In the genomic region with DNA sequence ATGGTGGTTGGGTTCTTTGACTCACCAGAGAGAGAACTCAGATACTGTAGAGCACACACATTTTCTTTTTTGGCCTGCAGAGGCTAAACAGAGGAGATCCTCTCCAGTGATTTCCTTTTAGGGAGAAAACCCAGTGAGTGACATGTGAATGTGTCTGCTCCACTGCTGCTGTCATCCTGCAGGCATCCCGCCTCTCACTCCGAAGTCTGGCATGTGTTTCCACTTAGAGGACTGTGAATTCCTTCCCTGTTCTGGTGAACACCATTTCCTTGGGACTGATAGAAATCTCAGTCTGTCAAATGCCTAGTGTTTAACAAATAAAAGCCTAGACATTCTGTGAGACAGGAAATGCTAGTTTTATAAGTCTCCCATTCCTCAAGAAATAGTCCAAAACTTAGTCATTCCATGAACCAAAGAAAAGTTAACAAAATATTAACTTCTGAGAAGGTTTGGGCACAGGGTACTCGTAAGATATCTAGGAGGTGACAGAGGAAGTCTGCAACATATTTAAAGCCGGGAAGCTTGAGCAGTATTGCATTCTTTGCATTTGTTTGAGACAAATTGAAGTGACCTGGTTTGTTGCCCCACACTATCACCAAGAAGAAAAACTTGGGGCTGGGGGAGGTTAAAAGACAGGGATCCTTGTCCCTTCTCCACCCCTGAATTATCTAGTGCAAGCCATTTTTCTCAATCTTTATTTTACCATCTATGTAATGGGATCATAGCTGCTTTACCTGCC, we compare ENCODE assay signal across 9 cellular contexts.
A peak's percentile ranks its signal among the peaks of the same experiment; 100 is the strongest.
DNase-seq lines count a peak whose midpoint lies in the region; ATAC-seq, FAIRE-seq and TF ChIP-seq lines count a peak whose summit lies in the region.
"Had no signal": no experiment of that assay in that cellular context is flagged by ENCODE, and none has a peak within 500 bp of the region (broad histone marks: within the 10 kb centered on the region; RNA-seq: fewer than 3 reads in every experiment).

No MANE protein-coding gene starts in this region.

- TF ChIP-seq CTCF in A549 (IDR thresholded peaks at IDR 0.05) (no peak), mucosa of descending colon (IDR thresholded peaks at IDR 0.05) (no peak)

- DNase-seq in A549 (ENCODE audit: low read depth in 1 of 2, low spot score in 1 of 2) (peak; percentile 55 to 93), mucosa of descending colon (peak in 1 of 3 donors; percentile 31)
- no peak for DNase-seq in activated CD8-positive, alpha-beta memory T cell treated with anti-CD3 and anti-CD28 coated beads, Interleukin-2, amount 50 U/mL, for 4 hours
- DNase-seq: KG1 had no signal

- H3K9ac ChIP-seq in HUES6 (ENCODE audit: low read length), result peak overlapping the region; percentile 80

- TF ChIP-seq RAD21 in A549 (conservative IDR thresholded peaks at IDR 0.05 in 1 of 2, IDR thresholded peaks at IDR 0.05 in 1 of 2), result peak; percentile 15 to 34; a peak in 3 of 5 replicates

- H3K36me3 ChIP-seq in HUES6 (ENCODE audit: control insufficient read depth, insufficient read depth, low read length) (peaks cover 23% of the 10 kb centered on the region), ectodermal cell (ENCODE audit: control insufficient read depth, insufficient read depth, low read length) (no peaks in the 10 kb centered on the region), mucosa of descending colon (ENCODE audit: low read depth) (no peaks in the 10 kb centered on the region)

- H3K27me3 ChIP-seq in HUES6 (ENCODE audit: control insufficient read depth, insufficient read depth, low read length) (no peaks in the 10 kb centered on the region), ectodermal cell (ENCODE audit: control insufficient read depth, insufficient read depth, low read length, poor library complexity, severe bottlenecking) (no peaks in the 10 kb centered on the region)

- POLR2A ChIA-PET in A549 (lab: Yijun Ruan, JAX), result interaction anchor here (1.1 kb wide), 1 partner anchor 75 kb away, joined by 3 read pairs; the partner anchor contains the start of gene NIPAL4

- H3K27ac ChIP-seq in A549 (peak overlapping the region; percentile 81 to 85), HUES6 (ENCODE audit: low read depth, low read length) (peak overlapping the region; percentile 91; the same call in 1 of the 2 replicates), ectodermal cell (ENCODE audit: insufficient read depth, low read depth, low read length, poor library complexity, severe bottlenecking) (peak overlapping the region; percentile 72)

- H3K4me3 ChIP-seq in A549, result no peak overlapping the region
- H3K4me3 ChIP-seq in HUES6 (ENCODE audit: low read depth, low read length), result no peak overlapping the region
- H3K4me3 ChIP-seq in ectodermal cell (ENCODE audit: insufficient read depth, low read depth, low read length), result no peak overlapping the region
- no peak overlapping the region for H3K4me3 ChIP-seq in mucosa of descending colon

- H3K9me3 ChIP-seq in A549 (no peaks in the 10 kb centered on the region), HUES6 (ENCODE audit: control insufficient read depth, insufficient read depth, low read depth, low read length) (no peaks in the 10 kb centered on the region), ectodermal cell (ENCODE audit: control insufficient read depth, low read length) (no peaks in the 10 kb centered on the region), mucosa of descending colon (no peaks in the 10 kb centered on the region)

- FAIRE-seq in A549 (lab: Jason Lieb, UNC), result peak; percentile 88

- TF ChIP-seq EP300 in A549 (IDR thresholded peaks at IDR 0.05), result peak; percentile 40 to 73; a peak in 1 of 5 replicates

- ATAC-seq in A549 (peak; percentile 86 to 92), mucosa of descending colon (peak; percentile 56), HG03159 (IDR thresholded peaks at IDR 0.05; ENCODE audit: unreplicated experiment) (no peak), GM21619 (IDR thresholded peaks at IDR 0.05; ENCODE audit: unreplicated experiment) (no peak), HG03432 (IDR thresholded peaks at IDR 0.05; ENCODE audit: unreplicated experiment) (no peak)

- intact Hi-C loops in mucosa of descending colon (cut with DNase I, micrococcal nuclease), result no loop called here

- TF ChIP-seq POLR2A in A549 (IDR thresholded peaks at IDR 0.05; ENCODE audit: low read length), result no peak

- 4% methylated on average over 4 of the region's 4 CpGs for WGBS in A549 (ENCODE audit: missing lambda C conversion rate)
- WGBS in ectodermal cell, 2 experiments, result 67 to 72% methylated on average over 4 of the region's 4 CpGs

- peak overlapping the region; percentile 62 for H3K4me2 ChIP-seq in A549

- CTCF ChIA-PET in A549 (lab: Yijun Ruan, JAX), result interaction anchor here (0.9 to 1.7 kb wide), 10 partner anchors 18 to 1722 kb away, joined by 3 to 8 read pairs (median 3); no protein-coding TSS in a partner anchor

- H3K4me1 ChIP-seq in A549, result peaks cover 71% of the 10 kb centered on the region
- peaks cover 18% of the 10 kb centered on the region for H3K4me1 ChIP-seq in HUES6 (ENCODE audit: control insufficient read depth, insufficient read depth, low read length)
- peaks cover 5% of the 10 kb centered on the region for H3K4me1 ChIP-seq in ectodermal cell (ENCODE audit: control insufficient read depth, insufficient read depth, low read length)
- no peaks in the 10 kb centered on the region for H3K4me1 ChIP-seq in mucosa of descending colon (ENCODE audit: low read depth)

TF ChIP-seq in A549, 52 proteins besides CTCF, POLR2A, EP300 and RAD21 (continues in another document):
- TF ChIP-seq PBX3 (IDR thresholded peaks at IDR 0.05), result 0 out of 2 replicates have a peak, but pooled peaks have one; percentile 47
- TF ChIP-seq SREBF2 (IDR thresholded peaks at IDR 0.05), result no peak
- peak; percentile 3 for TF ChIP-seq ZFP36 (IDR thresholded peaks at IDR 0.05; ENCODE audit: borderline replicate concordance, partially characterized antibody)
- no peak for TF ChIP-seq ELK1 (IDR thresholded peaks at IDR 0.05; ENCODE audit: low read depth, low read length)
- TF ChIP-seq BCL3 (IDR thresholded peaks at IDR 0.05), result no peak
- TF ChIP-seq EHF (CRISPR knock-in tag; IDR thresholded peaks at IDR 0.05), result no peak
- TF ChIP-seq NR3C1 (IDR thresholded peaks at IDR 0.05), result no peak
- no peak for TF ChIP-seq RFX5 (IDR thresholded peaks at IDR 0.05)
- peak; percentile 65 for TF ChIP-seq E2F6 (IDR thresholded peaks at IDR 0.05; ENCODE audit: borderline replicate concordance, low read depth)
- TF ChIP-seq MAX (IDR thresholded peaks at IDR 0.05), result peak; percentile 88
- peak in 1 of 2 experiments; percentile 19; a peak in 1 of 4 replicates for TF ChIP-seq CEBPB (IDR thresholded peaks at IDR 0.05)
- peak; percentile 43; the same call in 1 of the 2 replicates for TF ChIP-seq KDM1A (IDR thresholded peaks at IDR 0.05; ENCODE audit: low read depth)
- TF ChIP-seq JUNB (IDR thresholded peaks at IDR 0.05), result peak; percentile 85
- TF ChIP-seq JUN (IDR thresholded peaks at IDR 0.05), result peak; percentile 31 to 55; a peak in 3 of 5 replicates
- no peak for TF ChIP-seq HOXB13 (CRISPR knock-in tag; IDR thresholded peaks at IDR 0.05; ENCODE audit: low read depth)
- TF ChIP-seq SMC3 (IDR thresholded peaks at IDR 0.05), result no peak; the same call in 2 of the 3 replicates
- no peak for TF ChIP-seq CHD4 (IDR thresholded peaks at IDR 0.05; ENCODE audit: borderline replicate concordance)

Comparison
In these comparisons a context has a peak if more than half of its experiments do, and no peak if none do; other contexts are left out.
1. ATAC-seq: peak in A549 (2 of 2) and mucosa of descending colon (single experiment); none in HG03159 (single experiment), GM21619 (single experiment) and HG03432 (single experiment).
2. Peak in every context shown above with its lines, with median percentiles within 50 percentile points of each other: H3K27ac ChIP-seq.